Comparison of ENCODE assay signal across 8 cellular contexts in the genomic region with DNA sequence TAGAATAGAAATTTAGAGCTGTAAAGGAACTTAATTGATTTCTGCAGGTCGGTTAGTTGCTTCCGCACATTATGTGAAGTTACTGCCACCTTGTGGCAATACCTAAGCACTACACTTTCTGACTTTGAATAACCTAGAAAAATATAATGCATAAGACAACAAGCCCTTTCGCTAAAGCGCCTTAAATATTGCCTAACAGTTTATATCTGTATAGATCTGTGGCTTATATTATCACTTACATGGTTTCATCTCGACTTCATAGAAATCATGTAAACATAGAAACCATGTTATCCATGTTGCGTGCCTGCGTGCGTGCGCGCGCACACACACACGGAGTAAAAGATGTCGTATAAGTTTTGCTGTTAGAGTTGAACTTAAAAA.
DNase-seq lines count a peak whose midpoint lies in the region; ATAC-seq lines count a peak whose summit lies in the region.

No MANE protein-coding gene starts in this region.

- DNase-seq in SIG-M5 treated with dmso at 0.1 percent for 504 hours (lab: John Stamatoyannopoulos, UW; ENCODE audit: unreplicated experiment) = peak; percentile 77
- DNase-seq in SIG-M5 (lab: John Stamatoyannopoulos, UW) = no peak
- DNase-seq in NCI-H748 (lab: John Stamatoyannopoulos, UW; ENCODE audit: unreplicated experiment) = peak; percentile 43
- peak; percentile 30 for DNase-seq in activated gamma-delta T cell treated with anti-CD3 and anti-CD28 coated beads, Interleukin-2, amount 50 U/mL, for 16 hours (ENCODE audit: low read depth)
- peak; percentile 36 for DNase-seq in germinal center (ENCODE audit: low spot score)
- peak in 36 of 56 donors; percentile 3 to 72 (median 37) for DNase-seq in nucleus accumbens (lab: John Stamatoyannopoulos, UW)

- ATAC-seq in HG02852 (IDR thresholded peaks at IDR 0.05; ENCODE audit: unreplicated experiment) = peak; percentile 40
- ATAC-seq in HG03469 (IDR thresholded peaks at IDR 0.05; ENCODE audit: unreplicated experiment) = no peak
